In genomic region chr6:115120394-115120793, GRCh38 we compare ENCODE assay signal across 29 cellular contexts.
"Had no signal": no experiment of that assay in that cellular context is flagged by ENCODE, and none has a peak within 500 bp of the region (broad histone marks: within the 10 kb centered on the region; RNA-seq: fewer than 3 reads in every experiment).

No MANE protein-coding gene starts in this region.

- H3K4me1 Mint-ChIP-seq: activated CD4-positive, alpha-beta T cell treated with anti-CD3 and anti-CD28 coated beads, Interleukin-2, amount 10 ng/mL, durations not matched to agents 24 days and 14 days; activated naive CD4-positive, alpha-beta T cell treated with anti-CD3 and anti-CD28 coated beads, Interleukin-2, amount 10 ng/mL, durations not matched to agents 7 days and 5 days; activated naive CD8-positive, alpha-beta T cell treated with anti-CD3 and anti-CD28 coated beads, Interleukin-2, amount 10 ng/mL, durations not matched to agents 7 days and 5 days; brain; natural killer cell; stimulated activated naive B cell treated with anti-CD40 and anti-IgM and Interleukin-4, amounts not matched to agents 10 μg/mL and 1 μg/mL and 100 μg/mL, for 72 hours had no signal

- H3K27me3 ChIP-seq: ascending aorta, cardiac muscle cell, colonic mucosa, esophagus squamous epithelium, suprapubic skin, tibial artery, upper lobe of right lung had no signal

- H3K4me3 ChIP-seq: ascending aorta, cardiac muscle cell, colonic mucosa, esophagus squamous epithelium, left ventricle myocardium inferior, lung, suprapubic skin, tibial artery, upper lobe of right lung had no signal

- H3K4me3 Mint-ChIP-seq: activated CD4-positive, alpha-beta memory T cell treated with anti-CD3 and anti-CD28 coated beads for 36 hours; activated CD4-positive, alpha-beta T cell treated with anti-CD3 and anti-CD28 coated beads, Interleukin-2, amount 10 ng/mL, durations not matched to agents 24 days and 14 days; activated naive CD4-positive, alpha-beta T cell treated with anti-CD3 and anti-CD28 coated beads, Interleukin-2, amount 10 ng/mL, durations not matched to agents 7 days and 5 days; activated naive CD8-positive, alpha-beta T cell treated with anti-CD3 and anti-CD28 coated beads, Interleukin-2, amount 10 ng/mL, durations not matched to agents 7 days and 5 days; activated T-helper 1 cell treated with anti-CD3 and anti-CD28 coated beads, Interleukin-12 subunit alpha, Interleukin-12 subunit beta, Interleukin-2, Interleukin-4 antibody, amounts not matched to agents 30 ng/mL and 10 ng/mL and 1 ng/mL, durations not matched to agents 14 hours and 24 hours and 36 hours; brain; natural killer cell; stimulated activated naive B cell treated with anti-CD40 and anti-IgM and Interleukin-4, amounts not matched to agents 10 μg/mL and 1 μg/mL and 100 μg/mL, for 72 hours had no signal

- H3K27me3 Mint-ChIP-seq: activated CD4-positive, alpha-beta memory T cell treated with anti-CD3 and anti-CD28 coated beads for 36 hours; activated CD4-positive, alpha-beta T cell treated with anti-CD3 and anti-CD28 coated beads, Interleukin-2, amount 10 ng/mL, durations not matched to agents 24 days and 14 days; activated naive CD4-positive, alpha-beta T cell treated with anti-CD3 and anti-CD28 coated beads, Interleukin-2, amount 10 ng/mL, durations not matched to agents 7 days and 5 days; activated naive CD8-positive, alpha-beta T cell treated with anti-CD3 and anti-CD28 coated beads, Interleukin-2, amount 10 ng/mL, durations not matched to agents 7 days and 5 days; brain; stimulated activated naive B cell treated with anti-CD40 and anti-IgM and Interleukin-4, amounts not matched to agents 10 μg/mL and 1 μg/mL and 100 μg/mL, for 72 hours had no signal

- H3K27ac ChIP-seq: ascending aorta, cardiac muscle cell, colonic mucosa, epithelial cell of prostate, esophagus squamous epithelium, left ventricle myocardium inferior, suprapubic skin, tibial artery, upper lobe of right lung had no signal

- H3K36me3 ChIP-seq: ascending aorta, cardiac muscle cell, colonic mucosa, esophagus squamous epithelium, left ventricle myocardium inferior, suprapubic skin, tibial artery, upper lobe of right lung had no signal

- H3K9me3 ChIP-seq: ascending aorta, colonic mucosa, esophagus squamous epithelium, suprapubic skin, tibial artery, upper lobe of right lung had no signal

- H3K9me3 Mint-ChIP-seq: activated CD4-positive, alpha-beta T cell treated with anti-CD3 and anti-CD28 coated beads, Interleukin-2, amount 10 ng/mL, durations not matched to agents 24 days and 14 days; activated T-helper 1 cell treated with anti-CD3 and anti-CD28 coated beads, Interleukin-12 subunit alpha, Interleukin-12 subunit beta, Interleukin-2, Interleukin-4 antibody, amounts not matched to agents 30 ng/mL and 10 ng/mL and 1 ng/mL, durations not matched to agents 14 hours and 24 hours and 36 hours had no signal

- H3K4me1 ChIP-seq: ascending aorta, colonic mucosa, esophagus squamous epithelium, left ventricle myocardium inferior, suprapubic skin, tibial artery, upper lobe of right lung had no signal

- DNase-seq: activated CD4-positive, alpha-beta memory T cell treated with anti-CD3 and anti-CD28 coated beads for 36 hours; activated CD4-positive, alpha-beta T cell treated with anti-CD3 and anti-CD28 coated beads, Interleukin-2, amount 10 ng/mL, durations not matched to agents 24 days and 14 days; activated CD4-positive, CD25-positive, alpha-beta regulatory T cell treated with anti-CD3 and anti-CD28 coated beads, Interleukin-2, amount 50 U/mL, for 72 hours; activated CD8-positive, alpha-beta memory T cell treated with anti-CD3 and anti-CD28 coated beads, Interleukin-2, amount 50 U/mL, for 4 hours; activated effector memory CD4-positive, alpha-beta T cell treated with anti-CD3 and anti-CD28 coated beads, Interleukin-2, amount 50 U/mL, for 16 hours; activated naive CD4-positive, alpha-beta T cell treated with anti-CD3 and anti-CD28 coated beads, Interleukin-2, amount 10 ng/mL, durations not matched to agents 7 days and 5 days; activated naive CD8-positive, alpha-beta T cell treated with anti-CD3 and anti-CD28 coated beads, Interleukin-2, amount 10 ng/mL, durations not matched to agents 7 days and 5 days; activated T-cell treated with anti-CD3 and anti-CD28 coated beads, Interleukin-2, amount 50 U/mL, for 1 hour; cerebellar nuclear complex; colonic mucosa; effector CD8-positive, alpha-beta T cell; esophagus squamous epithelium; foreskin melanocyte; left ventricle myocardium inferior; mesendoderm; natural killer cell; right cardiac atrium; stimulated activated CD4-positive, alpha-beta T cell treated with anti-CD3 and anti-CD28 coated beads, Interleukin-15, amount 100 ng/mL, for 24 hours; stimulated activated CD4-positive, alpha-beta T cell treated with anti-CD3 and anti-CD28 coated beads, Interleukin-2, amount 100 ng/mL, for 24 hours; stimulated activated naive B cell treated with anti-CD40 and anti-IgM and Interleukin-4, amounts not matched to agents 10 μg/mL and 1 μg/mL and 100 μg/mL, for 72 hours; tibial artery; upper lobe of right lung had no signal

- H3K27ac Mint-ChIP-seq: activated CD4-positive, alpha-beta memory T cell treated with anti-CD3 and anti-CD28 coated beads for 36 hours; activated CD4-positive, alpha-beta T cell treated with anti-CD3 and anti-CD28 coated beads, Interleukin-2, amount 10 ng/mL, durations not matched to agents 24 days and 14 days; activated naive CD4-positive, alpha-beta T cell treated with anti-CD3 and anti-CD28 coated beads, Interleukin-2, amount 10 ng/mL, durations not matched to agents 7 days and 5 days; activated naive CD8-positive, alpha-beta T cell treated with anti-CD3 and anti-CD28 coated beads, Interleukin-2, amount 10 ng/mL, durations not matched to agents 7 days and 5 days; activated T-helper 1 cell treated with anti-CD3 and anti-CD28 coated beads, Interleukin-12 subunit alpha, Interleukin-12 subunit beta, Interleukin-2, Interleukin-4 antibody, amounts not matched to agents 30 ng/mL and 10 ng/mL and 1 ng/mL, durations not matched to agents 14 hours and 24 hours and 36 hours; natural killer cell; stimulated activated naive B cell treated with anti-CD40 and anti-IgM and Interleukin-4, amounts not matched to agents 10 μg/mL and 1 μg/mL and 100 μg/mL, for 72 hours had no signal

- ATAC-seq: natural killer cell; right cardiac atrium; stimulated activated naive B cell treated with anti-CD40 and anti-IgM and Interleukin-4, amounts not matched to agents 10 μg/mL and 1 μg/mL and 100 μg/mL, for 72 hours; upper lobe of right lung had no signal

- H3K36me3 Mint-ChIP-seq: activated CD4-positive, alpha-beta memory T cell treated with anti-CD3 and anti-CD28 coated beads for 36 hours; activated naive CD4-positive, alpha-beta T cell treated with anti-CD3 and anti-CD28 coated beads, Interleukin-2, amount 10 ng/mL, durations not matched to agents 7 days and 5 days; activated naive CD8-positive, alpha-beta T cell treated with anti-CD3 and anti-CD28 coated beads, Interleukin-2, amount 10 ng/mL, durations not matched to agents 7 days and 5 days; brain; natural killer cell; stimulated activated naive B cell treated with anti-CD40 and anti-IgM and Interleukin-4, amounts not matched to agents 10 μg/mL and 1 μg/mL and 100 μg/mL, for 72 hours had no signal
